ENCODE assay signal across 34 cellular contexts in the genomic region with DNA sequence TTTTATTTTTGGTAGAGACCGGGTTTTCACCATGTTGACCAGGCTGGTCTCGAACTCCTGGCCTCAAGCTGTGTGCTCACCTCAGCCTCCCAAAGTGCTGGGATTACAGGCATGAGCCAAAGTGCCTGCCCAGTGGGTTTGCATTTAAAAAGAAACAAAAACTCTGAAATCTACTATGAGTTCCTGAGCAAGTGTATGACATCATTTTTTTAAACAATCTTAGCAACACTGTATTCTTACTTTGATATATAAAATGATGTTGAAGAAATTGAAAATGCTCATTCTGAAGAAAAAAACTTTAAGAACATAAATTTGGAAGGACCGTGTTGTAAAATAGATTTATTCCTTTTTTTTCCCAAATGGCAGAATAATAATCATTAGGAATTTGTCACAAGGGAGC.
"Had no signal": no experiment of that assay in that cellular context is flagged by ENCODE, and none has a peak within 500 bp of the region (broad histone marks: within the 10 kb centered on the region; RNA-seq: fewer than 3 reads in every experiment).

No MANE protein-coding gene starts in this region.

- H3K9me3 ChIP-seq: MG63 had no signal

- DNase-seq: Karpas-422, Kasumi-1, MG63, MM.1S, MV-4-11, NCI-H1048, NCI-H1092, NCI-H1092 treated with DMSO at 0.1 percent for 48 hours, NCI-H1105, NCI-H1105 treated with DMSO at 0.1 percent for 48 hours, NCI-H1417, NCI-H1417 treated with DMSO at 0.1 percent for 48 hours, NCI-H1436, NCI-H1436 treated with DMSO at 0.1 percent for 48 hours, NCI-H146, NCI-H1694, NCI-H1694 treated with DMSO at 0.1 percent for 48 hours, NCI-H187, NCI-H187 treated with DMSO at 0.1 percent for 48 hours, NCI-H1930, NCI-H2029, NCI-H2029 treated with DMSO at 0.1 percent for 48 hours, NCI-H2081, NCI-H2081 treated with DMSO at 0.1 percent for 48 hours, NCI-H2107, NCI-H2171, NCI-H2171 treated with DMSO at 0.1 percent for 48 hours, NCI-H2227 treated with DMSO at 0.1 percent for 48 hours, NCI-H226, NCI-H345, NCI-H446, NCI-H446 treated with DMSO at 0.1 percent for 48 hours, NCI-H510A, NCI-H510A treated with DMSO at 0.1 percent for 48 hours had no signal

- H3K36me3 ChIP-seq: MG63 had no signal

- H3K27me3 ChIP-seq: MG63 had no signal

- H3K4me3 ChIP-seq: MG63 had no signal
